8 cellular contexts compared by ENCODE assay signal in genomic region chr19:34041922-34042521, GRCh38.
DNase-seq lines count a peak whose midpoint lies in the region; ATAC-seq and TF ChIP-seq lines count a peak whose summit lies in the region.

No MANE protein-coding gene starts in this region.

- TF ChIP-seq CTCF in hepatocyte (IDR thresholded peaks at IDR 0.05; ENCODE audit: poor library complexity) = peak; percentile 76

- no peak overlapping the region for H3K4me3 Mint-ChIP-seq in CD4-positive, alpha-beta memory T cell
- H3K4me3 Mint-ChIP-seq in T-helper 17 cell = no peak overlapping the region

- no peaks in the 10 kb centered on the region for H3K4me1 ChIP-seq in CD4-positive, alpha-beta memory T cell (ENCODE audit: insufficient read depth, low read length)
- H3K4me1 ChIP-seq in hepatocyte (ENCODE audit: insufficient read depth) = no peaks in the 10 kb centered on the region

- no peaks in the 10 kb centered on the region for H3K79me2 ChIP-seq in hepatocyte

- no peak overlapping the region for H3K27ac ChIP-seq in CD4-positive, alpha-beta memory T cell (ENCODE audit: low read depth, low read length)
- no peak overlapping the region for H3K27ac ChIP-seq in hepatocyte

- CTCF ChIA-PET in CD4-positive, alpha-beta memory T cell (lab: Charles Lee; ENCODE audit: partially characterized antibody) = interaction anchor here (0.6 to 2.1 kb wide), 16 partner anchors 13 to 166 kb away, joined by 3 to 11 read pairs (median 3); no protein-coding TSS in a partner anchor

- H3K27me3 ChIP-seq in CD4-positive, alpha-beta memory T cell (ENCODE audit: insufficient read depth, low read length) = no peaks in the 10 kb centered on the region
- H3K27me3 ChIP-seq in hepatocyte = no peaks in the 10 kb centered on the region

- H3K36me3 Mint-ChIP-seq in CD4-positive, alpha-beta memory T cell = no peaks in the 10 kb centered on the region
- H3K36me3 Mint-ChIP-seq in T-helper 17 cell (ENCODE audit: low read depth) = peaks cover 2% of the 10 kb centered on the region

- DNase-seq in CD4-positive, alpha-beta memory T cell = peak; percentile 41 to 61 (median 45)
- peak; percentile 80 for DNase-seq in HT-29 (ENCODE audit: low spot score)
- peak; percentile 46 to 58 (median 48) for DNase-seq in T-helper 17 cell
- peak; percentile 33 for DNase-seq in amniotic stem cell (lab: John Stamatoyannopoulos, UW)
- DNase-seq in hepatocyte (ENCODE audit: low spot score) = peak; percentile 60
- DNase-seq in stimulated activated CD4-positive, alpha-beta T cell treated with anti-CD3 and anti-CD28 coated beads, Interleukin-12 subunit alpha, Interleukin-12 subunit beta, amount 100 ng/mL, for 4 hours = peak; percentile 73

- H3K4me3 ChIP-seq in CD4-positive, alpha-beta memory T cell (ENCODE audit: low read length in 2 of 2) = no peak overlapping the region
- H3K4me3 ChIP-seq in hepatocyte = no peak overlapping the region

- H3K4me2 ChIP-seq in hepatocyte = no peak overlapping the region

- no peaks in the 10 kb centered on the region for H3K9me2 ChIP-seq in hepatocyte (replicated peaks; ENCODE audit: insufficient read depth)

- no peak overlapping the region for H3K27ac Mint-ChIP-seq in CD4-positive, alpha-beta memory T cell
- no peak overlapping the region for H3K27ac Mint-ChIP-seq in T-helper 17 cell

- no peak for TF ChIP-seq POLR2A in GM18505 (IDR thresholded peaks at IDR 0.05; ENCODE audit: borderline replicate concordance, extremely low read depth, insufficient read depth, insufficient read length)

- no peaks in the 10 kb centered on the region for H4K20me1 ChIP-seq in hepatocyte (ENCODE audit: insufficient read depth, poor library complexity, severe bottlenecking)

- H3K9me3 Mint-ChIP-seq in CD4-positive, alpha-beta memory T cell = peaks cover 0 to 1% (median 0%) of the 10 kb centered on the region in 8 donors

- ATAC-seq in T-helper 17 cell = peak; percentile 48
- ATAC-seq in GM19324 (IDR thresholded peaks at IDR 0.05; ENCODE audit: low FRiP score, unreplicated experiment) = no peak
- no peak for ATAC-seq in GM18505 (IDR thresholded peaks at IDR 0.05; ENCODE audit: unreplicated experiment)

- 35% methylated on average over 15 of the region's 15 CpGs for WGBS in hepatocyte (ENCODE audit: low lambda C conversion rate, missing lambda C conversion rate)

- POLR2A ChIA-PET in CD4-positive, alpha-beta memory T cell (lab: Charles Lee; ENCODE audit: partially characterized antibody) = no interaction called here

- H3K36me3 ChIP-seq in CD4-positive, alpha-beta memory T cell (ENCODE audit: insufficient read depth, low read length) = no peaks in the 10 kb centered on the region
- H3K36me3 ChIP-seq in hepatocyte (replicated peaks; ENCODE audit: insufficient read depth, low read depth) = no peaks in the 10 kb centered on the region

- no peak overlapping the region for H2AFZ ChIP-seq in hepatocyte

- H3K27me3 Mint-ChIP-seq in CD4-positive, alpha-beta memory T cell = peaks cover 7 to 23% of the 10 kb centered on the region in 2 donors
- H3K27me3 Mint-ChIP-seq in T-helper 17 cell = peaks cover 54% of the 10 kb centered on the region

- intact Hi-C loops in CD4-positive, alpha-beta memory T cell (cut with micrococcal nuclease) = loop anchor here (1.0 to 10.0 kb wide), 2 partner anchors 54 to 673 kb away; no protein-coding TSS in a partner anchor

- peaks cover 0 to 2% (median 0%) of the 10 kb centered on the region in 4 donors for H3K4me1 Mint-ChIP-seq in CD4-positive, alpha-beta memory T cell
- H3K4me1 Mint-ChIP-seq in T-helper 17 cell = peaks cover 2% of the 10 kb centered on the region

- H3K9me3 ChIP-seq in CD4-positive, alpha-beta memory T cell (ENCODE audit: control insufficient read depth in 1 of 2, low read length in 2 of 2) = no peaks in the 10 kb centered on the region
- H3K9me3 ChIP-seq in T-helper 17 cell (ENCODE audit: control insufficient read depth, low read length, poor library complexity, severe bottlenecking) (no peaks in the 10 kb centered on the region), hepatocyte (ENCODE audit: low read depth) (no peaks in the 10 kb centered on the region)
